8 cellular contexts compared by ENCODE assay signal in the genomic region with DNA sequence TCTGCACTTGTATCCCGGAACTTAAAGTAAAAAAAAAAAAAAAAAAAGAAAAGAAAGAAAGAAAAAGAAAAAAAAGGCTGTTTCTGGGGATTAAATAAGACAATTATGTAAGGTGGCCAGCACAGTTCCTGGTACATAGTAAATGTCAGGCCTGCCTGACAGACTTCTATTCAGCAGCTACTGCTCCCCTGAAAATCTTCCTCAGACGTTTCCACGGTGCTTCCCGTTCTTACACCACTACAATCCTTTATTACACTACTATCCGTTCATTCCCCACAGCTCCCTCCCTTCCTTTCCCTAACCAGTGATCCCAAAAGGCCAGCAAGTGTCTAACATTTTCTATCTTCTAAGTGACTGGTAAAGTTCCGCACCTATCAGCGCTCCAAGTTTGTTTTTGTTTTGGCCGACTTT. TPM values are rescaled to one million over a fixed set of nuclear protein-coding genes. Genes with fewer than 3 reads are reported as not detected.
DNase-seq lines count a peak whose midpoint lies in the region; ATAC-seq and TF ChIP-seq lines count a peak whose summit lies in the region.

No MANE protein-coding gene starts in this region.

- peaks cover 9 to 29% (median 27%) of the 10 kb centered on the region in 11 experiments; a peak in 21 of 22 replicates for H3K36me3 ChIP-seq in BLaER1 treated with 17β-estradiol and CSF1 and Interleukin-3, amounts not matched to agents 10 nM and 100 nM
- no peaks in the 10 kb centered on the region for H3K36me3 ChIP-seq in adrenal gland (replicated peaks in 1 of 2)
- H3K36me3 ChIP-seq in kidney epithelial cell (ENCODE audit: control insufficient read depth, insufficient read depth, low read length), result no peaks in the 10 kb centered on the region

- H3K4me1 ChIP-seq in BLaER1 treated with 17β-estradiol and CSF1 and Interleukin-3, amounts not matched to agents 10 nM and 100 nM, result peaks cover 19 to 44% (median 28%) of the 10 kb centered on the region in 10 experiments
- peaks cover 9 to 30% of the 10 kb centered on the region in 2 donors for H3K4me1 ChIP-seq in adrenal gland (replicated peaks in 1 of 2)

- H3K9me3 ChIP-seq in BLaER1 treated with 17β-estradiol and CSF1 and Interleukin-3, amounts not matched to agents 10 nM and 100 nM (replicated peaks in 1 of 11), result peaks cover 0 to 28% (median 25%) of the 10 kb centered on the region in 11 experiments; a peak in 17 of 22 replicates
- H3K9me3 ChIP-seq in adrenal gland (replicated peaks in 1 of 3), result no peaks in the 10 kb centered on the region

- peak; percentile 1 for ATAC-seq in HG02938 (IDR thresholded peaks at IDR 0.05; ENCODE audit: unreplicated experiment)
- no peak for ATAC-seq in GM18519 (IDR thresholded peaks at IDR 0.05; ENCODE audit: low FRiP score, unreplicated experiment)

- DNase-seq in adrenal gland (peak in 1 of 7 donors; percentile 26), kidney epithelial cell (ENCODE audit: low read depth) (peak; percentile 14), substantia nigra (lab: John Stamatoyannopoulos, UW) (peak in 1 of 49 donors; percentile 47), inferior parietal cortex (ENCODE audit: extremely low spot score) (no peak)
- no peak for DNase-seq in activated CD4-positive, alpha-beta T cell treated with anti-CD3 and anti-CD28 coated beads, Interleukin-2, amount 50 U/mL, for 4 hours

- peak overlapping the region; percentile 99 to 100 (median 100) for H3K27ac ChIP-seq in BLaER1 treated with 17β-estradiol and CSF1 and Interleukin-3, amounts not matched to agents 10 nM and 100 nM
- H3K27ac ChIP-seq in adrenal gland (peak overlapping the region; percentile 71 to 100 (median 100)), substantia nigra (ENCODE audit: low read depth, low read length, poor library complexity, severe bottlenecking) (peak overlapping the region; percentile 84)

- no peak for TF ChIP-seq POLR2A in adrenal gland (IDR thresholded peaks at IDR 0.05)

- no peaks in the 10 kb centered on the region for H3K27me3 ChIP-seq in BLaER1 treated with 17β-estradiol and CSF1 and Interleukin-3, amounts not matched to agents 10 nM and 100 nM
- H3K27me3 ChIP-seq in adrenal gland (no peaks in the 10 kb centered on the region), kidney epithelial cell (ENCODE audit: control insufficient read depth, insufficient read depth, low read length) (no peaks in the 10 kb centered on the region)

- WGBS in adrenal gland, 4 donors, result 5 to 8% (median 7%) methylated on average over 8 of the region's 8 CpGs

- peak overlapping the region; percentile 92 to 98 (median 94) for H3K4me3 ChIP-seq in BLaER1 treated with 17β-estradiol and CSF1 and Interleukin-3, amounts not matched to agents 10 nM and 100 nM
- H3K4me3 ChIP-seq in adrenal gland, result peak overlapping the region in 3 of 4 donors; percentile 6 to 97 (median 95)
- peak overlapping the region; percentile 74 for H3K4me3 ChIP-seq in kidney epithelial cell (ENCODE audit: low read depth, low read length)

- peak overlapping the region; percentile 76 to 96 (median 87) for H3K4me2 ChIP-seq in BLaER1 treated with 17β-estradiol and CSF1 and Interleukin-3, amounts not matched to agents 10 nM and 100 nM

- TF ChIP-seq CTCF in adrenal gland (IDR thresholded peaks at IDR 0.05), result no peak
- TF ChIP-seq CTCF in kidney epithelial cell (IDR thresholded peaks at IDR 0.05; ENCODE audit: insufficient read depth, low read length, poor library complexity, severe bottlenecking), result no peak

- intact Hi-C loops in adrenal gland (cut with DNase I), result loop anchor here in 1 of 2 donors (10.0 kb wide), 1 partner anchor 178 kb away; no protein-coding TSS in a partner anchor

- peaks cover 0 to 28% (median 0%) of the 10 kb centered on the region in 11 experiments; a peak in 5 of 22 replicates for H4K20me1 ChIP-seq in BLaER1 treated with 17β-estradiol and CSF1 and Interleukin-3, amounts not matched to agents 10 nM and 100 nM

- H3K9ac ChIP-seq in BLaER1 treated with 17β-estradiol and CSF1 and Interleukin-3, amounts not matched to agents 10 nM and 100 nM, result peak overlapping the region; percentile 99 to 100 (median 100)

RNA-seq across cellular contexts. Expression of gene RB1, which starts 0.6 kb away (rescaled TPM):
- total RNA-seq in adrenal gland (10 to 100 TPM; 26.1 to 78.0 (median 52.2) TPM), kidney epithelial cell (22.6 and 27.1 TPM in 2 replicates)
- polyA plus RNA-seq in adrenal gland, result 10 to 100 TPM; 10.4 to 42.6 (median 14.5) TPM
